In the genomic region with DNA sequence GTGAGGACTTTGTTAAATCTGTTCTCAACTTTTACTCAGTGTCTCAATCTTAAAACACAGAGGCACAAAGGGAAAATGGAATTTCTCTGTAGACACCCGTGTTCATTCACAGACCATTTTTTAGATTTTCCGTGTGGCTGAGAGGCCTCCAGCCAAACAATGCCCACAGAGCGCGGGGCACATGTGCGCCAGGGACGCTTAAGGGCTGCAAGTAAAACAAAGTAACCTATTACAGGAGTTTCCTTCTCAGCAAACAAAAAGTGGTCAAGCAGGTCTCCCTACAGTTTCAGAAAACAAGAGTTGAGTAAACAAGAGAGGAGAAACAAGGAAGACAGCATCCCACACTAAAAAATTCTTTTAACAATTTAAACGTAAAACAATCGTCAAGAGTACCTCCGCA, we compare ENCODE assay signal across 8 cellular contexts.
DNase-seq lines count a peak whose midpoint lies in the region; ATAC-seq lines count a peak whose summit lies in the region.

No MANE protein-coding gene starts in this region.

- peak overlapping the region; percentile 81 for H3K4me3 Mint-ChIP-seq in activated T-helper 17 cell treated with anti-CD3 and anti-CD28 coated beads, Interleukin-2, amount 50 U/mL, for 72 hours

- peaks cover 23% of the 10 kb centered on the region for H3K4me1 Mint-ChIP-seq in activated T-helper 17 cell treated with anti-CD3 and anti-CD28 coated beads, Interleukin-2, amount 50 U/mL, for 72 hours

- ATAC-seq in activated T-helper 17 cell treated with anti-CD3 and anti-CD28 coated beads, Interleukin-2, amount 50 U/mL, for 72 hours (replicated peaks) = no peak
- ATAC-seq in HG02588 (IDR thresholded peaks at IDR 0.05; ENCODE audit: unreplicated experiment) = no peak

- peak overlapping the region; percentile 82 for H3K4me3 ChIP-seq in iPS-11a (ENCODE audit: low read depth, low read length)
- H3K4me3 ChIP-seq in skin epidermis = peak overlapping the region; percentile 48 to 69 (median 60)

- H3K36me3 Mint-ChIP-seq in activated T-helper 17 cell treated with anti-CD3 and anti-CD28 coated beads, Interleukin-2, amount 50 U/mL, for 72 hours (ENCODE audit: low read depth) = peaks cover 6% of the 10 kb centered on the region

- no peaks in the 10 kb centered on the region for H3K9me3 Mint-ChIP-seq in activated T-helper 17 cell treated with anti-CD3 and anti-CD28 coated beads, Interleukin-2, amount 50 U/mL, for 72 hours

- H3K27ac Mint-ChIP-seq in activated T-helper 17 cell treated with anti-CD3 and anti-CD28 coated beads, Interleukin-2, amount 50 U/mL, for 72 hours = peak overlapping the region; percentile 55

- peak; percentile 46 to 75 for DNase-seq in NCI-H2081 (lab: John Stamatoyannopoulos, UW)
- DNase-seq in NCI-H2081 treated with DMSO at 0.1 percent for 48 hours (lab: John Stamatoyannopoulos, UW) = no peak
- peak; percentile 70 for DNase-seq in NCI-H1105 (lab: John Stamatoyannopoulos, UW)
- no peak for DNase-seq in GM03348 (ENCODE audit: low spot score)

- peaks cover 31% of the 10 kb centered on the region for H3K27me3 Mint-ChIP-seq in activated T-helper 17 cell treated with anti-CD3 and anti-CD28 coated beads, Interleukin-2, amount 50 U/mL, for 72 hours

- peak overlapping the region in 16 of 21 experiments; percentile 60 to 90 (median 80) for H3K27ac ChIP-seq in skin epidermis

Comparison
In these comparisons a context has a peak if more than half of its experiments do, and no peak if none do; other contexts are left out.
1. DNase-seq: peak in NCI-H2081 (2 of 2) and NCI-H1105 (single experiment); none in NCI-H2081 treated with DMSO at 0.1 percent for 48 hours (single experiment) and GM03348 (single experiment).